15 cellular contexts compared by ENCODE assay signal in genomic region chr9:87973122-87973521, GRCh38. TPM values are rescaled to one million over a fixed set of nuclear protein-coding genes. Genes with fewer than 3 reads are reported as not detected.
DNase-seq lines count a peak whose midpoint lies in the region; ATAC-seq and TF ChIP-seq lines count a peak whose summit lies in the region.
"Had no signal": no experiment of that assay in that cellular context is flagged by ENCODE, and none has a peak within 500 bp of the region (broad histone marks: within the 10 kb centered on the region; RNA-seq: fewer than 3 reads in every experiment).

No MANE protein-coding gene starts in this region.

- CTCF ChIA-PET in activated CD4-positive, alpha-beta T cell treated with anti-CD3 and anti-CD28 coated beads, Interleukin-2, amount 10 ng/mL, durations not matched to agents 7 days and 5 days (lab: Charles Lee) = no interaction called here
- CTCF ChIA-PET in RWPE1 (lab: Yijun Ruan, JAX) = no interaction called here

- no peaks in the 10 kb centered on the region for H3K27me3 ChIP-seq in parathyroid adenoma (ENCODE audit: control insufficient read depth, insufficient read depth, low read length)
- H3K27me3 ChIP-seq: vagina had no signal

- no peak overlapping the region for H2AFZ ChIP-seq in parathyroid adenoma

- no peak overlapping the region for H3K4me3 ChIP-seq in parathyroid adenoma (ENCODE audit: low read depth, low read length)

- H3K79me2 ChIP-seq in parathyroid adenoma = no peaks in the 10 kb centered on the region

- H3K27ac Mint-ChIP-seq in activated CD4-positive, alpha-beta T cell treated with anti-CD3 and anti-CD28 coated beads, Interleukin-2, amount 10 ng/mL, durations not matched to agents 7 days and 5 days = peak overlapping the region; percentile 69
- H3K27ac Mint-ChIP-seq in effector memory CD8-positive, alpha-beta T cell = peak overlapping the region; percentile 99

- H3K36me3 ChIP-seq in parathyroid adenoma (ENCODE audit: control insufficient read depth, insufficient read depth, low read length) = no peaks in the 10 kb centered on the region
- H3K36me3 ChIP-seq: vagina had no signal

- POLR2A ChIA-PET in activated CD4-positive, alpha-beta T cell treated with anti-CD3 and anti-CD28 coated beads, Interleukin-2, amount 10 ng/mL, durations not matched to agents 7 days and 5 days (lab: Charles Lee) = no interaction called here
- POLR2A ChIA-PET in RWPE1 (lab: Yijun Ruan, JAX; ENCODE audit: low non-redundant PET) = no interaction called here

- H3K27ac ChIP-seq in RWPE1 (no peak overlapping the region), parathyroid adenoma (no peak overlapping the region)

- peaks cover 14% of the 10 kb centered on the region for H3K4me1 Mint-ChIP-seq in activated CD4-positive, alpha-beta T cell treated with anti-CD3 and anti-CD28 coated beads, Interleukin-2, amount 10 ng/mL, durations not matched to agents 7 days and 5 days
- peaks cover 14 to 17% of the 10 kb centered on the region in 2 donors for H3K4me1 Mint-ChIP-seq in effector memory CD8-positive, alpha-beta T cell (ENCODE audit: low read depth in 2 of 2)

- no peaks in the 10 kb centered on the region for H3K4me1 ChIP-seq in parathyroid adenoma

- peaks cover 2% of the 10 kb centered on the region for H3K9me3 Mint-ChIP-seq in activated CD4-positive, alpha-beta T cell treated with anti-CD3 and anti-CD28 coated beads, Interleukin-2, amount 10 ng/mL, durations not matched to agents 7 days and 5 days
- H3K9me3 Mint-ChIP-seq in effector memory CD8-positive, alpha-beta T cell = no peaks in the 10 kb centered on the region

- peak overlapping the region; percentile 92 for H3K4me3 Mint-ChIP-seq in activated CD4-positive, alpha-beta T cell treated with anti-CD3 and anti-CD28 coated beads, Interleukin-2, amount 10 ng/mL, durations not matched to agents 7 days and 5 days
- peak overlapping the region; percentile 95 to 97 for H3K4me3 Mint-ChIP-seq in effector memory CD8-positive, alpha-beta T cell

- DNase-seq in activated CD4-positive, alpha-beta T cell treated with anti-CD3 and anti-CD28 coated beads, Interleukin-2, amount 10 ng/mL, durations not matched to agents 7 days and 5 days = no peak
- no peak for DNase-seq in activated CD4-positive, alpha-beta T cell treated with anti-CD3 and anti-CD28 coated beads, Interleukin-2, amount 50 U/mL, for 1 hour
- DNase-seq in RWPE1 (ENCODE audit: low spot score) (peak; percentile 5), NCI-H82 (lab: John Stamatoyannopoulos, UW) (no peak), iPS-NIHi7 (ENCODE audit: extremely low spot score) (no peak), SHP77 treated with DMSO at 0.1 percent for 48 hours (lab: John Stamatoyannopoulos, UW) (no peak)
- no peak for DNase-seq in effector memory CD8-positive, alpha-beta T cell
- DNase-seq: Karpas-422, NCI-H2029, posterior cingulate gyrus had no signal

- peaks cover 3% of the 10 kb centered on the region for H3K27me3 Mint-ChIP-seq in activated CD4-positive, alpha-beta T cell treated with anti-CD3 and anti-CD28 coated beads, Interleukin-2, amount 10 ng/mL, durations not matched to agents 7 days and 5 days
- no peaks in the 10 kb centered on the region for H3K27me3 Mint-ChIP-seq in effector memory CD8-positive, alpha-beta T cell

- no peak for ATAC-seq in effector memory CD8-positive, alpha-beta T cell (replicated peaks)

- H3K9me3 ChIP-seq in parathyroid adenoma (ENCODE audit: control insufficient read depth, low read length) = no peaks in the 10 kb centered on the region
- H3K9me3 ChIP-seq: vagina had no signal

- no peaks in the 10 kb centered on the region for H3K36me3 Mint-ChIP-seq in activated CD4-positive, alpha-beta T cell treated with anti-CD3 and anti-CD28 coated beads, Interleukin-2, amount 10 ng/mL, durations not matched to agents 7 days and 5 days (ENCODE audit: low read depth)
- peaks cover 12% of the 10 kb centered on the region for H3K36me3 Mint-ChIP-seq in effector memory CD8-positive, alpha-beta T cell (ENCODE audit: insufficient read depth)

- no peak overlapping the region for H3K9ac ChIP-seq in parathyroid adenoma

- peak overlapping the region; percentile 97 for H3K4me2 ChIP-seq in parathyroid adenoma (ENCODE audit: low read length)

- TF ChIP-seq CTCF in RWPE1 (conservative IDR thresholded peaks at IDR 0.05; ENCODE audit: low read depth) (no peak), parathyroid adenoma (IDR thresholded peaks at IDR 0.05) (no peak)

RNA-seq across cellular contexts. Expression of gene CDK20, which starts 1.2 kb away (rescaled TPM):
- total RNA-seq in activated CD4-positive, alpha-beta T cell treated with anti-CD3 and anti-CD28 coated beads, Interleukin-2, amount 10 ng/mL, durations not matched to agents 7 days and 5 days = 1 to 10 TPM; 1.4 to 1.5 TPM

RNA-seq across cellular contexts. Expression of gene SPATA31C1, which starts 55.4 kb away (rescaled TPM):
- total RNA-seq in activated CD4-positive, alpha-beta T cell treated with anti-CD3 and anti-CD28 coated beads, Interleukin-2, amount 10 ng/mL, durations not matched to agents 7 days and 5 days = not detected
- total RNA-seq: epithelial cell of proximal tubule; lung; T-helper 1 cell treated with Interleukin-12 subunit alpha and Interleukin-12 subunit beta and Interleukin-4 antibody, amounts not matched to agents 30 ng/mL and 1 ng/mL, for 36 hours; vagina had no signal
